In genomic region chr12:1811281-1811947, GRCh38 we compare ENCODE assay signal across 11 cellular contexts. TPM values are rescaled to one million over a fixed set of nuclear protein-coding genes. Genes with fewer than 3 reads are reported as not detected.
DNase-seq lines count a peak whose midpoint lies in the region; ATAC-seq and TF ChIP-seq lines count a peak whose summit lies in the region.
"Had no signal": no experiment of that assay in that cellular context is flagged by ENCODE, and none has a peak within 500 bp of the region (broad histone marks: within the 10 kb centered on the region; RNA-seq: fewer than 3 reads in every experiment).

No MANE protein-coding gene starts in this region.

- no peak overlapping the region for H2AFZ ChIP-seq in osteoblast (ENCODE audit: low read length)

- TF ChIP-seq POLR2A in gastroesophageal sphincter (IDR thresholded peaks at IDR 0.05) = no peak

- 37 to 58% methylated on average over 6 to 21 of the region's 27 CpGs for WGBS in gastroesophageal sphincter (ENCODE audit: low coverage in 1 of 2), 2 donors

- intact Hi-C loops in ascending aorta (cut with DNase I) = no loop called here

- H3K27me3 ChIP-seq in ascending aorta (no peaks in the 10 kb centered on the region), osteoblast (ENCODE audit: insufficient read depth, low read length) (peaks cover 24% of the 10 kb centered on the region), gastroesophageal sphincter (no peaks in the 10 kb centered on the region)

- H3K36me3 ChIP-seq in ascending aorta (no peaks in the 10 kb centered on the region), osteoblast (ENCODE audit: insufficient read depth, low read length) (no peaks in the 10 kb centered on the region), gastroesophageal sphincter (no peaks in the 10 kb centered on the region)

- H4K20me1 ChIP-seq in osteoblast (ENCODE audit: insufficient read depth, low read length) = no peaks in the 10 kb centered on the region

- H3K9me3 ChIP-seq in ascending aorta (no peaks in the 10 kb centered on the region), osteoblast (ENCODE audit: low read depth, low read length) (no peaks in the 10 kb centered on the region), gastroesophageal sphincter (no peaks in the 10 kb centered on the region)

- peak overlapping the region; percentile 27 to 47 for H3K27ac ChIP-seq in ascending aorta
- H3K27ac ChIP-seq in osteoblast (ENCODE audit: low read depth, low read length) = no peak overlapping the region
- H3K27ac ChIP-seq in gastroesophageal sphincter = peak overlapping the region in 2 of 4 donors; percentile 35 to 45
- H3K27ac ChIP-seq: C4-2B had no signal

- ATAC-seq in gastroesophageal sphincter (no peak), GM21723 (IDR thresholded peaks at IDR 0.05; ENCODE audit: unreplicated experiment) (no peak)
- ATAC-seq: Panc1 had no signal

- TF ChIP-seq CTCF in ascending aorta (IDR thresholded peaks at IDR 0.05) (no peak), osteoblast (IDR thresholded peaks at IDR 0.05; ENCODE audit: extremely low read depth, low read depth, low read length) (no peak), gastroesophageal sphincter (IDR thresholded peaks at IDR 0.05) (no peak)

- DNase-seq in CMK (ENCODE audit: low read depth) (peak; percentile 83), T-helper 2 cell (peak in 3 of 5 experiments; percentile 15 to 64 (median 30)), ascending aorta (ENCODE audit: low spot score in 2 of 2) (no peak), osteoblast (ENCODE audit: insufficient read length, low spot score, missing footprints) (peak; percentile 65), DMS153 (lab: John Stamatoyannopoulos, UW) (no peak), AG08395 (ENCODE audit: low spot score) (no peak)

- no peaks in the 10 kb centered on the region for H3K79me2 ChIP-seq in osteoblast (ENCODE audit: insufficient read depth, low read length)

- no peak for TF ChIP-seq EP300 in gastroesophageal sphincter (IDR thresholded peaks at IDR 0.05)

- H3K4me3 ChIP-seq in ascending aorta (no peak overlapping the region), osteoblast (ENCODE audit: insufficient read depth, low read length) (no peak overlapping the region), gastroesophageal sphincter (no peak overlapping the region)
- H3K4me3 ChIP-seq: lung had no signal

- no peak overlapping the region for H3K4me2 ChIP-seq in osteoblast (ENCODE audit: insufficient read depth, low read length)

- H3K4me1 ChIP-seq in ascending aorta (no peaks in the 10 kb centered on the region), osteoblast (ENCODE audit: insufficient read depth, low read length) (no peaks in the 10 kb centered on the region), gastroesophageal sphincter (no peaks in the 10 kb centered on the region)

RNA-seq across cellular contexts. Expression of gene LRTM2, which starts 9.0 kb away (rescaled TPM):
- total RNA-seq in ascending aorta (not detected), osteoblast (not detected in 2 replicates), gastroesophageal sphincter (not detected)
- total RNA-seq: lung had no signal

Comparison
In these comparisons a context has a peak if more than half of its experiments do, and no peak if none do; other contexts are left out.
1. DNase-seq: peak in CMK (single experiment), T-helper 2 cell (3 of 5) and osteoblast (single experiment); none in ascending aorta (0 of 2), DMS153 (single experiment) and AG08395 (single experiment).